ENCODE assay signal across 12 cellular contexts in genomic region chr13:111337206-111337605, GRCh38. TPM values are rescaled to one million over a fixed set of nuclear protein-coding genes. Genes with fewer than 3 reads are reported as not detected.
DNase-seq lines count a peak whose midpoint lies in the region; ATAC-seq and TF ChIP-seq lines count a peak whose summit lies in the region.
"Had no signal": no experiment of that assay in that cellular context is flagged by ENCODE, and none has a peak within 500 bp of the region (broad histone marks: within the 10 kb centered on the region; RNA-seq: fewer than 3 reads in every experiment).

No MANE protein-coding gene starts in this region.

- H3K9me3 Mint-ChIP-seq in mesothelial cell of epicardium, result peaks cover 18% of the 10 kb centered on the region

- TF ChIP-seq CTCF in AG09319 (IDR thresholded peaks at IDR 0.05; ENCODE audit: low read depth, low read length) (no peak), mesothelial cell of epicardium (IDR thresholded peaks at IDR 0.05; ENCODE audit: unreplicated experiment) (no peak)

- no peaks in the 10 kb centered on the region for H3K9me3 ChIP-seq in MG63
- H3K9me3 ChIP-seq: thyroid gland had no signal

- H3K27me3 Mint-ChIP-seq in mesothelial cell of epicardium (ENCODE audit: low read depth), result no peaks in the 10 kb centered on the region

- DNase-seq in AG09319 (ENCODE audit: extremely low read depth, low read depth) (peak; percentile 73), MG63 (peak; percentile 53), ecto neural progenitor cell (ENCODE audit: low spot score) (peak; percentile 20), myocyte (ENCODE audit: low read depth) (peak; percentile 45), mesothelial cell of epicardium (ENCODE audit: low spot score in 2 of 2, unreplicated experiment in 2 of 2) (no peak), AML-193 (lab: John Stamatoyannopoulos, UW) (no peak), LoVo (ENCODE audit: low spot score) (no peak)
- DNase-seq: activated CD4-positive, alpha-beta T cell treated with anti-CD3 and anti-CD28 coated beads for 1 hour; activated naive CD4-positive, alpha-beta T cell treated with anti-CD3 and anti-CD28 coated beads, Interleukin-2, amount 50 U/mL, for 16 hours; NCI-H1105; thyroid gland had no signal

- H3K4me3 Mint-ChIP-seq in mesothelial cell of epicardium, result no peak overlapping the region

- ATAC-seq in GM19328 (IDR thresholded peaks at IDR 0.05; ENCODE audit: unreplicated experiment), result no peak

- peaks cover 3% of the 10 kb centered on the region for H3K36me3 Mint-ChIP-seq in mesothelial cell of epicardium

- no peak overlapping the region for H3K27ac Mint-ChIP-seq in mesothelial cell of epicardium

- no peaks in the 10 kb centered on the region for H3K4me1 Mint-ChIP-seq in mesothelial cell of epicardium

- H3K4me3 ChIP-seq in MG63, result no peak overlapping the region
- H3K4me3 ChIP-seq: thyroid gland had no signal

- H3K36me3 ChIP-seq in MG63, result no peaks in the 10 kb centered on the region
- H3K36me3 ChIP-seq: thyroid gland had no signal

- H3K27me3 ChIP-seq in MG63, result peaks cover 6% of the 10 kb centered on the region
- H3K27me3 ChIP-seq: thyroid gland had no signal

RNA-seq across cellular contexts. Expression of gene TEX29, which starts 16.8 kb away (rescaled TPM):
- not detected in 2 replicates for total RNA-seq in MG63 (2014; rRNA removed; shearing (Covaris generic); ENCODE audit: low replicate concordance)
- total RNA-seq in myocyte (not detected in 2 replicates), mesothelial cell of epicardium (0.41 to 0.51 TPM (median 0.45 TPM) in 3 replicates)
- polyA plus RNA-seq in myocyte (2012), result 0.19 TPM
- total RNA-seq: thyroid gland had no signal

Comparison
In these comparisons a context has a peak if more than half of its experiments do, and no peak if none do; other contexts are left out.
1. DNase-seq: peak in AG09319 (single experiment), MG63 (single experiment), ecto neural progenitor cell (single experiment) and myocyte (single experiment); none in mesothelial cell of epicardium (0 of 2), AML-193 (0 of 2) and LoVo (single experiment).